Comparison of ENCODE assay signal across 8 cellular contexts in the genomic region with DNA sequence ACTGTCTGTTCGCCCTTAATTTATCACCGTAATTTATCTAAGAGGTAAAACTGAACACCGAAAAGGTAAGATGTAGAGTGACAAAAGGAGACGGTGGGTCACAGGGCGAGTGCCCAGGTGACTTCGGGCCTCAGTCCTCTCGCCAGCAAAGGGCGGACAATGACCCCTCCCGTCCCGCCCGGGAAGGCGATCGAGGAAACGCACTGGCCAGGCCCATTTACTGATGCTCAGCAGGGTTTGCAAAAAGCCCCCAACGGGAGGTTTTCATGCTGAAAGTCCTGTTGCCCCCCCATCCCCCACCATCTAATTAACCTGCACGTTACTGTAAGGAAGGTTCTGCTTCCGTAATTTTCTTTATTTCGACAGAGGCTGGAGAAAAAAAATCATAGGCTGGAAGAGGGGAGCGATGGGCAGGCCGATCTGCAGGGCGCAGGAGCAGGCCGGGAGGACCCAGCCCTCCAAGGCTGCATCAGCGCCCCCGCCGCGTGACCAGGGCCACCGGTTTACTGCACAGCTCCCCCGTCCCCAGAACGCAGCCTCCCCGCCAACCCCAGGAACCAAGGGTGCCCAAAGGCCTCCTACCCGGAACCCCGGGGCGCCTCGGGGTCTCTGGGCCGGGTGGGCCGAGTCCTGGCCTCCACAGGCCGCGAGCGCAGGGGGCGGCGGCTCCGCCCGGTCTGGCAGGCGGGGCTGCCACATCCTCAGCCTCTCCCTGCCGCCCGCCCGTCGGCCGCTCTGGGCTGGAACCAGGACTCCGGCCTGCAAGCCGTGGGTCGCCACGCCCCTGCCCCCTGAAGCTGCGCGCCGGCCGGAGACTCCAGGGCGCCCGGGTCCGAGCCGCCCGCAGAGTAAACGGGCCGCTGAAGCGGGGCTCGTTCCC.
A peak's percentile ranks its signal among the peaks of the same experiment; 100 is the strongest.
DNase-seq lines count a peak whose midpoint lies in the region; ATAC-seq and TF ChIP-seq lines count a peak whose summit lies in the region.

No MANE protein-coding gene starts in this region.

- peak overlapping the region; percentile 55 for H3K9ac ChIP-seq in KMS-11

- H2AFZ ChIP-seq in KMS-11 (ENCODE audit: low read depth), result peak overlapping the region; percentile 59

- DNase-seq in DMS53 treated with DMSO at 0.1 percent for 48 hours (lab: John Stamatoyannopoulos, UW; ENCODE audit: unreplicated experiment) (peak; percentile 28), cardiac fibroblast (ENCODE audit: low read depth in 2 of 2) (peak; percentile 62 to 72), inferior parietal cortex (ENCODE audit: extremely low spot score) (peak; percentile 28)

- H3K27me3 ChIP-seq in KMS-11 (ENCODE audit: insufficient read depth, low read depth), result no peaks in the 10 kb centered on the region

- peaks cover 21% of the 10 kb centered on the region for H3K4me1 ChIP-seq in KMS-11 (ENCODE audit: low read depth, poor library complexity, severe bottlenecking)

- H3K27ac ChIP-seq in KMS-11 (no peak overlapping the region), skin epidermis (peak overlapping the region; percentile 40 to 97 (median 88))

- peaks cover 35% of the 10 kb centered on the region for H3K79me2 ChIP-seq in KMS-11 (ENCODE audit: insufficient read depth, low read depth)

- TF ChIP-seq CTCF in KMS-11 (conservative IDR thresholded peaks at IDR 0.05; ENCODE audit: low read depth, low read length) (no peak; the same call in 1 of the 2 replicates), WI38 (IDR thresholded peaks at IDR 0.05; ENCODE audit: low read depth, low read length) (no peak), cardiac fibroblast (IDR thresholded peaks at IDR 0.05; ENCODE audit: low read depth, low read length) (no peak)

- peak; percentile 19 for ATAC-seq in GM21737 (IDR thresholded peaks at IDR 0.05; ENCODE audit: unreplicated experiment)
- no peak for ATAC-seq in GM21786 (IDR thresholded peaks at IDR 0.05; ENCODE audit: unreplicated experiment)

- H3K36me3 ChIP-seq in KMS-11 (ENCODE audit: insufficient read depth), result no peaks in the 10 kb centered on the region

- H3K4me3 ChIP-seq in KMS-11 (IDR thresholded peaks at IDR 0.05; ENCODE audit: insufficient read depth, low read depth, low read length) (no peak overlapping the region), WI38 (ENCODE audit: low read depth, low read length) (peak overlapping the region; percentile 79), cardiac fibroblast (replicated peaks in 1 of 2; ENCODE audit: low read depth in 2 of 2, low read length in 2 of 2) (peak overlapping the region; percentile 75 to 82), skin epidermis (peak overlapping the region; percentile 67 to 99 (median 96))

- no peaks in the 10 kb centered on the region for H4K20me1 ChIP-seq in KMS-11 (ENCODE audit: insufficient read depth)

- peak overlapping the region; percentile 72 for H3K4me2 ChIP-seq in KMS-11
